1 cellular context compared by ENCODE assay signal in genomic region chr3:128573707-128574162, GRCh38.
TF ChIP-seq lines count a peak whose summit lies in the region.

No MANE protein-coding gene starts in this region.

TF ChIP-seq in HepG2, 621 proteins besides CTCF, POLR2A, EP300 and RAD21 (continued from another document):
- TF ChIP-seq ZFP91 (CRISPR knock-in tag; IDR thresholded peaks at IDR 0.05; ENCODE audit: borderline replicate concordance) (no peak), MXD1 (CRISPR knock-in tag; IDR thresholded peaks at IDR 0.05) (no peak), ZNF75D (CRISPR knock-in tag; IDR thresholded peaks at IDR 0.05; ENCODE audit: borderline replicate concordance) (no peak), MAZ (IDR thresholded peaks at IDR 0.05; ENCODE audit: borderline replicate concordance, low read depth, low read length) (no peak), MAZ (CRISPR knock-in tag; IDR thresholded peaks at IDR 0.05; ENCODE audit: low read depth) (no peak)
